In the genomic region with DNA sequence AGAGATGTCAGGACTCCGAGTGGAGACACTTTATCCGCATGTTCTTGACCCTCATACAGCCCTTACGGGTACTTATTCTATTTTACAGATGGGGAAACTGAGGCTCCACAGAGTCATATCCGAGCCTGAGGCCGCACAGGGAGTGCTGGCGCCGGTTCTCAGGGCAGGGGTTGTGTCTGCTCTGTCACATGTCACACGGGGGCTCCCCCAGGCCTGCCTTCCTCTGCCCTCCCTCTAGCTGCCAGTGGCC, we compare ENCODE assay signal across 11 cellular contexts. TPM values are rescaled to one million over a fixed set of nuclear protein-coding genes. Genes with fewer than 3 reads are reported as not detected.
DNase-seq lines count a peak whose midpoint lies in the region; ATAC-seq and TF ChIP-seq lines count a peak whose summit lies in the region.
"Had no signal": no experiment of that assay in that cellular context is flagged by ENCODE, and none has a peak within 500 bp of the region (broad histone marks: within the 10 kb centered on the region; RNA-seq: fewer than 3 reads in every experiment).

No MANE protein-coding gene starts in this region.

- H3K27ac Mint-ChIP-seq in progenitor cell of endocrine pancreas = peak overlapping the region; percentile 95

- no peak for ATAC-seq in HG03354 (IDR thresholded peaks at IDR 0.05; ENCODE audit: poor library complexity, severe bottlenecking, unreplicated experiment)

- TF ChIP-seq CTCF in RWPE1 (conservative IDR thresholded peaks at IDR 0.05; ENCODE audit: low read depth) (no peak), esophagus squamous epithelium (IDR thresholded peaks at IDR 0.05) (no peak), progenitor cell of endocrine pancreas (IDR thresholded peaks at IDR 0.05; ENCODE audit: unreplicated experiment) (no peak)

- no peak for TF ChIP-seq POLR2A in esophagus squamous epithelium (IDR thresholded peaks at IDR 0.05)

- no peak for DNase-seq in RWPE1 (ENCODE audit: low spot score)
- DNase-seq in esophagus squamous epithelium (lab: John Stamatoyannopoulos, UW) = no peak
- no peak for DNase-seq in progenitor cell of endocrine pancreas (ENCODE audit: low spot score, unreplicated experiment)
- DNase-seq in NCI-H82 (lab: John Stamatoyannopoulos, UW) = no peak
- no peak for DNase-seq in cerebellar cortex (ENCODE audit: low spot score)
- no peak for DNase-seq in hypothalamus (lab: John Stamatoyannopoulos, UW)
- DNase-seq: amniotic stem cell; NCI-H1436; stimulated activated CD4-positive, alpha-beta T cell treated with anti-CD3 and anti-CD28 coated beads, Interleukin-2, amount 100 ng/mL, for 48 hours had no signal

- intact Hi-C loops in esophagus squamous epithelium (cut with DNase I) = no loop called here

- H3K36me3 Mint-ChIP-seq in progenitor cell of endocrine pancreas (ENCODE audit: insufficient read depth) = no peaks in the 10 kb centered on the region

- H3K9me3 Mint-ChIP-seq in progenitor cell of endocrine pancreas (ENCODE audit: low read depth) = no peaks in the 10 kb centered on the region

- CTCF ChIA-PET in RWPE1 (lab: Yijun Ruan, JAX) = interaction anchor here (0.5 to 0.7 kb wide), 2 partner anchors 17 to 651 kb away, joined by 3 read pairs; no protein-coding TSS in a partner anchor

- H3K9me3 ChIP-seq in BLaER1 = no peaks in the 10 kb centered on the region
- no peaks in the 10 kb centered on the region for H3K9me3 ChIP-seq in esophagus squamous epithelium

- peaks cover 3% of the 10 kb centered on the region for H3K27me3 Mint-ChIP-seq in progenitor cell of endocrine pancreas

- H3K4me3 ChIP-seq in BLaER1 (0 out of 2 replicates have a peak overlapping the region, but pooled peaks have one; percentile 99), esophagus squamous epithelium (peak overlapping the region in 2 of 4 donors; percentile 96 to 99)

- peaks cover 38% of the 10 kb centered on the region for H4K20me1 ChIP-seq in BLaER1

- peaks cover 65% of the 10 kb centered on the region for H3K4me1 ChIP-seq in BLaER1
- H3K4me1 ChIP-seq in esophagus squamous epithelium = peaks cover 45 to 73% (median 58%) of the 10 kb centered on the region in 3 donors

- peak overlapping the region; percentile 53 for H3K4me3 Mint-ChIP-seq in progenitor cell of endocrine pancreas (ENCODE audit: low read depth)

- WGBS in esophagus squamous epithelium, 2 donors = 40% methylated on average over 1 of the region's 8 CpGs; no CpG with 5 or more reads in 1 of the 2 donors

- POLR2A ChIA-PET in RWPE1 (lab: Yijun Ruan, JAX; ENCODE audit: low non-redundant PET) = interaction anchor here (0.5 kb wide), 1 partner anchor 15 kb away, joined by 3 read pairs; no protein-coding TSS in a partner anchor

- peak overlapping the region; percentile 100 for H3K4me2 ChIP-seq in BLaER1

- peaks cover 23% of the 10 kb centered on the region for H3K4me1 Mint-ChIP-seq in progenitor cell of endocrine pancreas (ENCODE audit: low read depth)

- H3K9ac ChIP-seq in BLaER1 = peak overlapping the region; percentile 65; the same call in 1 of the 2 replicates

- H3K36me3 ChIP-seq in BLaER1 (peaks cover 20% of the 10 kb centered on the region), esophagus squamous epithelium (no peaks in the 10 kb centered on the region)

- H3K27me3 ChIP-seq in BLaER1 = no peaks in the 10 kb centered on the region
- H3K27me3 ChIP-seq in esophagus squamous epithelium = no peaks in the 10 kb centered on the region

- peak overlapping the region; percentile 76 for H3K27ac ChIP-seq in BLaER1
- peak overlapping the region; percentile 100 for H3K27ac ChIP-seq in RWPE1
- H3K27ac ChIP-seq in esophagus squamous epithelium = peak overlapping the region; percentile 86 to 90 (median 87)

RNA-seq across cellular contexts. Expression of gene INF2, which starts 1.0 kb away (rescaled TPM):
- total RNA-seq in esophagus squamous epithelium = 10 to 100 TPM; 36.7 to 43.6 (median 37.8) TPM
- total RNA-seq in progenitor cell of endocrine pancreas = 69.2 and 75.3 TPM in 2 replicates

RNA-seq across cellular contexts. Expression of gene ADSS1, which starts 35.6 kb away (rescaled TPM):
- total RNA-seq in esophagus squamous epithelium (10 to 100 TPM in 2 of 4 donors, 1 to 10 TPM in 2; 3.4 to 11.4 (median 8.4) TPM), progenitor cell of endocrine pancreas (8.9 and 9.7 TPM in 2 replicates)
